ENCODE assay signal across 16 cellular contexts in the genomic region with DNA sequence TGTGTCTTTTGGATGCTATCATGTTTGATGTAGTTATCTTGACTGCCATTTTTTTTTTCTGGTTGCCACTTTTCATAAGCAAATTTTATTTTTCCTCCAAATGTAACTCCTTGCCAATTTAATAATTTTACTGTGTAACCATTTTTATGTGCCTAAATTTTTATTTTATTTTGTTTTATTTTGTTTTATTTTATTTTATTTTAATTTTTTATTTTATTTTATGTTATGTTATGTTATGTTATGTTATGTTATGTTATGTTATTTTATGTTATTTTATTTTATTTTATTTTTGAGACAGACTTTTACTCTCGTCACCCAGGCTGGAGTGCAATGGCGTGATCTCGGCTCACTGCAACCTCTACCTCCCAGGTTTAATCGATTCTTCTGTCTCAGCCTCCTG.
"Had no signal": no experiment of that assay in that cellular context is flagged by ENCODE, and none has a peak within 500 bp of the region (broad histone marks: within the 10 kb centered on the region; RNA-seq: fewer than 3 reads in every experiment).

No MANE protein-coding gene starts in this region.

- DNase-seq: colonic mucosa; erythroblast; head of caudate nucleus; kidney glomerular epithelial cell; mesendoderm; naive thymus-derived CD4-positive, alpha-beta T cell; nephron progenitor cell; stimulated activated CD4-positive, alpha-beta T cell treated with anti-CD3 and anti-CD28 coated beads, Interleukin-2, amount 100 ng/mL, for 24 hours; stimulated activated CD4-positive, alpha-beta T cell treated with anti-CD3 and anti-CD28 coated beads, Interleukin-4, amount 100 ng/mL, for 4 hours; stimulated activated naive B cell treated with anti-CD40 and anti-IgM and Interleukin-4, amounts not matched to agents 10 μg/mL and 1 μg/mL and 100 μg/mL, for 72 hours; stimulated activated naive CD8-positive, alpha-beta T cell treated with anti-CD3 and anti-CD28 coated beads, Interleukin-15, amount 100 ng/mL, for 72 hours had no signal

- H3K27ac ChIP-seq: colonic mucosa, foreskin keratinocyte, hepatocyte, thoracic aorta had no signal

- H3K9me3 Mint-ChIP-seq: nephron progenitor cell; stimulated activated naive B cell treated with anti-CD40 and anti-IgM and Interleukin-4, amounts not matched to agents 10 μg/mL and 1 μg/mL and 100 μg/mL, for 72 hours; stimulated activated naive CD8-positive, alpha-beta T cell treated with anti-CD3 and anti-CD28 coated beads, Interleukin-15, amount 100 ng/mL, for 72 hours had no signal

- FAIRE-seq: endothelial cell of umbilical vein had no signal

- H3K9me3 ChIP-seq: colonic mucosa, thoracic aorta had no signal

- H3K4me1 ChIP-seq: colonic mucosa had no signal

- H3K36me3 ChIP-seq: colonic mucosa had no signal

- H3K27ac Mint-ChIP-seq: nephron progenitor cell; stimulated activated naive B cell treated with anti-CD40 and anti-IgM and Interleukin-4, amounts not matched to agents 10 μg/mL and 1 μg/mL and 100 μg/mL, for 72 hours; stimulated activated naive CD8-positive, alpha-beta T cell treated with anti-CD3 and anti-CD28 coated beads, Interleukin-15, amount 100 ng/mL, for 72 hours had no signal

- H3K27me3 Mint-ChIP-seq: naive thymus-derived CD4-positive, alpha-beta T cell; stimulated activated naive B cell treated with anti-CD40 and anti-IgM and Interleukin-4, amounts not matched to agents 10 μg/mL and 1 μg/mL and 100 μg/mL, for 72 hours; stimulated activated naive CD8-positive, alpha-beta T cell treated with anti-CD3 and anti-CD28 coated beads, Interleukin-15, amount 100 ng/mL, for 72 hours had no signal

- H3K27me3 ChIP-seq: colonic mucosa, foreskin keratinocyte, hepatocyte had no signal

- H3K4me3 Mint-ChIP-seq: naive thymus-derived CD4-positive, alpha-beta T cell; nephron progenitor cell; stimulated activated naive B cell treated with anti-CD40 and anti-IgM and Interleukin-4, amounts not matched to agents 10 μg/mL and 1 μg/mL and 100 μg/mL, for 72 hours; stimulated activated naive CD8-positive, alpha-beta T cell treated with anti-CD3 and anti-CD28 coated beads, Interleukin-15, amount 100 ng/mL, for 72 hours had no signal

- H3K4me1 Mint-ChIP-seq: nephron progenitor cell had no signal

- H3K4me3 ChIP-seq: colonic mucosa, hepatocyte, thoracic aorta had no signal

- ATAC-seq: naive thymus-derived CD4-positive, alpha-beta T cell; sciatic nerve; stimulated activated naive B cell treated with anti-CD40 and anti-IgM and Interleukin-4, amounts not matched to agents 10 μg/mL and 1 μg/mL and 100 μg/mL, for 72 hours; stimulated activated naive CD8-positive, alpha-beta T cell treated with anti-CD3 and anti-CD28 coated beads, Interleukin-15, amount 100 ng/mL, for 72 hours had no signal
